16 cellular contexts compared by ENCODE assay signal in the genomic region with DNA sequence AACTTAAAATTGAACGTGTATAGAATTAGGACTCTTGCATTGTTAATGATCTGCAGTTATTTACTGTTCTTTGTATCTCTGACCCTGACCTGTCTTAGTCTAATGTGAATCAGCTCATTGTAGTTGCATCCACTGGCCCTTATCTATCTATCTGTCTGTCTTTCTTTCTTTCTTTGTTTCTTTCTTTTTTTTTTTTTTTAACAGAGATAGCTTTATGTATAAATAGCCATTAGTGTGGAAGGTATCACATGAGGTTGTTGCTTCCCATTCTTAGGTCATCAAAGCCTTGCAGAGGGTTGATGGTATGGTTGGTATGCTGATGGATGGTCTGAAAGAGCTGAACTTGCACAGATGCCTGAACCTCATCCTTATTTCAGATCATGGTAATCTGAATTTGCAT.
"Had no signal": no experiment of that assay in that cellular context is flagged by ENCODE, and none has a peak within 500 bp of the region (broad histone marks: within the 10 kb centered on the region; RNA-seq: fewer than 3 reads in every experiment).

No MANE protein-coding gene starts in this region.

- H3K27me3 ChIP-seq: breast epithelium, dorsolateral prefrontal cortex, esophagus muscularis mucosa, right lobe of liver, upper lobe of right lung had no signal

- H3K27ac ChIP-seq: breast epithelium, dorsolateral prefrontal cortex, esophagus muscularis mucosa, psoas muscle, right lobe of liver, upper lobe of right lung had no signal

- H3K4me1 ChIP-seq: breast epithelium, esophagus muscularis mucosa, psoas muscle, right lobe of liver, upper lobe of right lung had no signal

- H3K36me3 ChIP-seq: breast epithelium, upper lobe of right lung had no signal

- ATAC-seq: natural killer cell treated with Interleukin-12 subunit alpha and Interleukin-12 subunit beta and Interleukin-15 and Interleukin-18, amount 100 ng/mL, for 72 hours; psoas muscle; upper lobe of right lung had no signal

- H3K4me3 ChIP-seq: breast epithelium, dorsolateral prefrontal cortex, esophagus muscularis mucosa, psoas muscle, right lobe of liver, upper lobe of right lung had no signal

- DNase-seq: activated CD4-positive, alpha-beta T cell treated with anti-CD3 and anti-CD28 coated beads, Interleukin-2, amount 50 U/mL, for 4 hours; activated CD4-positive, CD25-positive, alpha-beta regulatory T cell treated with anti-CD3 and anti-CD28 coated beads, Interleukin-2, amount 50 U/mL, for 72 hours; activated effector memory CD4-positive, alpha-beta T cell treated with Interleukin-2 at 50 U/mL for 16 hours; activated T-cell treated with anti-CD3 and anti-CD28 coated beads, Interleukin-2, amount 50 U/mL, for 1 hour; amniotic stem cell; dorsolateral prefrontal cortex; mammary epithelial cell; occipital lobe; psoas muscle; right lobe of liver; stimulated activated naive CD4-positive, alpha-beta T cell treated with Interleukin-2 at 50 U/mL for 16 hours; SW 1271; upper lobe of right lung had no signal

- H3K9me3 ChIP-seq: breast epithelium, esophagus muscularis mucosa, psoas muscle, right lobe of liver, upper lobe of right lung had no signal
